Comparison of ENCODE assay signal across 1 cellular context in the genomic region with DNA sequence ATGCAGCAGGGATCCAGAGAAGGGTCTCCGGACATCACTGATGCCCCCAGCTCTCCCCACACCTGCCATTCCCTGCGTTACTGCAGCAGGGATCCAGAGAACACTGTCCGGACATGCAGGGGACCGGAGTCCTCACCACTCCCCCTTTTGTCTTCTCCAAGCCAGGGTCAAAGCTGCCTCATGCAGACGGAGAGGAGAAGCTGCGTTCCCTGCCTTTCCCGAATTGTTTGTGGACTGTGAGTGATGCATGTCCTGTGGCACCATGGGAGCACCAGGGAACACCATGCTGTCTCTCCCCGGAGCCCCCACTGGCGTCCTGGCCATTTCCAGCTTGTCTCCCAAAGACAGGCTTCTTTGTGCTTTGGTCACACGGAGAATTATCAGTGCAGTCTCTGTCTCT.
TF ChIP-seq lines count a peak whose summit lies in the region.

No MANE protein-coding gene starts in this region.

TF ChIP-seq in H1, 55 proteins besides CTCF, POLR2A, EP300 and RAD21:
- TF ChIP-seq CBX8 (IDR thresholded peaks at IDR 0.05; ENCODE audit: borderline replicate concordance, low read depth, low read length) = no peak
